Comparison of ENCODE assay signal across 8 cellular contexts in the genomic region with DNA sequence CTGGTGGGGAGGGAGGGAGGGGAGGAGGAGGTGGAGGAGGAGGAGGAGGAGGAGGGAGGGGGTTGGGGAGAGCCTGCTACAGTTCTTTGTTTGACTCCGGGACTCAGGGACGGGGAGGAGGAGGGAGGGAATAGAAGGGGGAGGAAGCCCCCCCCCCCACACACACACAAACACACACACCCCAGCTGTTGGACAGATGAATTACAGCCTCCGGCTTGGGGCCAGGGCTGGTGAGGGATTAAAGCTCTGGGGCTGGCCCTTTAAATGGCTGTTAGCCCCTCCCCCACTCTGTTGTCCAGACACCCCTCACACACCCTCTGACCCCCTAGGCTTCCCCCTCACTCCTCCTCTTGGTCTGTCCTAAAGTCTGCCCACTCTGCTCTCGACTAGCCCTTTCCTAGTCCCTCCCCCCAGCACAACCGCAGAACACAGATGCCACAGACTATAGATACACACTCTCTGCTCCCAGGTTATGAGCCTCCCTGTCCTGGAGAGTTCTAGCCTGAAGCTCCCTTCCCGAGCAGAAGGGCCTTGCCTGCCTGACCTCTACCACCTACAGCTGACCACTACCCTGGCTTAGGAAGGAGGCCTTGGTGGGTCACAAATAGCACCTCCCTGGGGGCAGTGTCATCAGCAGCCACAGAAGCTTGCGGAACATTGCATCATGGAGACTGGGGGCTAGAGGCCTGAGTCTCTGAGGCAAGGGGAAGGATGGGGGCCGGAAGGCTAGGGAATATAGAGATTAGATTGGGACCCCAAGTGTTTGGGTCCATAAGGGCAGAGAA. TPM values are rescaled to one million over a fixed set of nuclear protein-coding genes. Genes with fewer than 3 reads are reported as not detected.
A peak's percentile ranks its signal among the peaks of the same experiment; 100 is the strongest.
DNase-seq lines count a peak whose midpoint lies in the region; ATAC-seq and TF ChIP-seq lines count a peak whose summit lies in the region.

No MANE protein-coding gene starts in this region.

- H3K4me3 ChIP-seq in gastroesophageal sphincter, result peak overlapping the region in 1 of 2 donors; percentile 86
- H3K4me3 ChIP-seq in trophoblast cell (ENCODE audit: low read depth, low read length), result peak overlapping the region; percentile 38

- no peaks in the 10 kb centered on the region for H3K27me3 Mint-ChIP-seq in activated CD4-positive, alpha-beta memory T cell treated with anti-CD3 and anti-CD28 coated beads for 36 hours

- H3K23ac ChIP-seq in trophoblast cell (ENCODE audit: low read length), result no peak overlapping the region

- no peak overlapping the region for H2AFZ ChIP-seq in trophoblast cell (ENCODE audit: insufficient read depth, low read length, poor library complexity)

- 43 to 50% methylated on average over 1 of the region's 8 CpGs for WGBS in gastroesophageal sphincter (ENCODE audit: low coverage in 1 of 2), 2 donors
- WGBS in trophoblast cell (ENCODE audit: extremely low coverage, insufficient coverage, insufficient read length), result no CpG with 5 or more reads among the region's 8 CpGs

- H3K18ac ChIP-seq in trophoblast cell (ENCODE audit: low read length), result peak overlapping the region; percentile 68

- CTCF ChIA-PET in activated CD4-positive, alpha-beta memory T cell treated with anti-CD3 and anti-CD28 coated beads for 36 hours (lab: Charles Lee), result interaction anchor here (0.6 to 7.2 kb wide), 3 partner anchors 13 to 151 kb away, joined by 3 to 57 read pairs (median 4); no protein-coding TSS in a partner anchor

- H3K27ac ChIP-seq in gastroesophageal sphincter (peak overlapping the region in 3 of 4 donors; percentile 90 to 99 (median 98)), trophoblast cell (ENCODE audit: low read depth, low read length) (peak overlapping the region; percentile 99)

- peak overlapping the region; percentile 3 for H3K9ac ChIP-seq in trophoblast cell (ENCODE audit: low read length)

- H3K36me3 ChIP-seq in gastroesophageal sphincter (peaks cover 0 to 14% of the 10 kb centered on the region in 2 donors), trophoblast cell (ENCODE audit: control insufficient read depth in 1 of 2, insufficient read depth in 2 of 2, low read length in 2 of 2) (peaks cover 3 to 9% of the 10 kb centered on the region in 2 experiments)

- TF ChIP-seq POLR2A in gastroesophageal sphincter (IDR thresholded peaks at IDR 0.05), result no peak

- peak overlapping the region; percentile 5 for H4K12ac ChIP-seq in trophoblast cell (ENCODE audit: low read depth, low read length)

- H3K14ac ChIP-seq in trophoblast cell (ENCODE audit: low read length), result peak overlapping the region; percentile 46

- H4K91ac ChIP-seq in trophoblast cell (ENCODE audit: low read depth, low read length), result peak overlapping the region; percentile 80

- H3K4ac ChIP-seq in trophoblast cell (ENCODE audit: low read depth, low read length), result peak overlapping the region; percentile 28

- H3K4me1 ChIP-seq in gastroesophageal sphincter, result peaks cover 6 to 77% (median 44%) of the 10 kb centered on the region in 3 donors
- peaks cover 32 to 37% of the 10 kb centered on the region in 2 experiments for H3K4me1 ChIP-seq in trophoblast cell (ENCODE audit: control insufficient read depth in 1 of 2, insufficient read depth in 2 of 2, low read length in 2 of 2)

- peak overlapping the region; percentile 54 for H2BK120ac ChIP-seq in trophoblast cell (ENCODE audit: insufficient read depth, low read length, poor library complexity)

- peak overlapping the region; percentile 49 for H3K4me2 ChIP-seq in trophoblast cell (ENCODE audit: low read length)

- H4K8ac ChIP-seq in trophoblast cell (ENCODE audit: low read depth, low read length), result peak overlapping the region; percentile 14

- TF ChIP-seq EP300 in gastroesophageal sphincter (IDR thresholded peaks at IDR 0.05), result no peak

- ATAC-seq in gastroesophageal sphincter, result no peak
- ATAC-seq in GM19455 (IDR thresholded peaks at IDR 0.05; ENCODE audit: unreplicated experiment), result no peak
- no peak for ATAC-seq in omental fat pad (ENCODE audit: low FRiP score)

- peak overlapping the region; percentile 70 for H2BK12ac ChIP-seq in trophoblast cell (ENCODE audit: low read length)

- peak overlapping the region; percentile 3 for H2AK5ac ChIP-seq in trophoblast cell (ENCODE audit: low read length)

- peak overlapping the region; percentile 54 for H2BK5ac ChIP-seq in trophoblast cell (ENCODE audit: low read depth, low read length, poor library complexity)

- H3K36me3 Mint-ChIP-seq in activated CD4-positive, alpha-beta memory T cell treated with anti-CD3 and anti-CD28 coated beads for 36 hours, result no peaks in the 10 kb centered on the region

- H3K9me3 Mint-ChIP-seq in activated CD4-positive, alpha-beta memory T cell treated with anti-CD3 and anti-CD28 coated beads for 36 hours, result no peaks in the 10 kb centered on the region

- TF ChIP-seq CTCF in gastroesophageal sphincter (IDR thresholded peaks at IDR 0.05), result no peak
- TF ChIP-seq CTCF in omental fat pad (IDR thresholded peaks at IDR 0.05), result no peak

- peak overlapping the region; percentile 28 for H3K4me3 Mint-ChIP-seq in activated CD4-positive, alpha-beta memory T cell treated with anti-CD3 and anti-CD28 coated beads for 36 hours

- POLR2A ChIA-PET in activated CD4-positive, alpha-beta memory T cell treated with anti-CD3 and anti-CD28 coated beads for 36 hours (lab: Charles Lee), result interaction anchor here (1.3 kb wide), 1 partner anchor 19 kb away, joined by 4 read pairs; a partner anchor contains a TSS

- H3K79me2 ChIP-seq in trophoblast cell (ENCODE audit: control insufficient read depth, insufficient read depth, low read length, poor library complexity), result peaks cover 24% of the 10 kb centered on the region

- intact Hi-C loops in activated CD4-positive, alpha-beta memory T cell treated with anti-CD3 and anti-CD28 coated beads for 36 hours (cut with micrococcal nuclease), result loop anchor here (5.0 to 10.0 kb wide), 2 partner anchors 256 to 346 kb away; a partner anchor contains a TSS

- H3K27ac Mint-ChIP-seq in activated CD4-positive, alpha-beta memory T cell treated with anti-CD3 and anti-CD28 coated beads for 36 hours, result peak overlapping the region; percentile 85

- H3K9me3 ChIP-seq in gastroesophageal sphincter, result no peaks in the 10 kb centered on the region
- peaks cover 2% of the 10 kb centered on the region for H3K9me3 ChIP-seq in trophoblast cell (ENCODE audit: insufficient read depth, low read depth, low read length)

- DNase-seq in SIG-M5 treated with dmso at 0.1 percent for 504 hours (lab: John Stamatoyannopoulos, UW; ENCODE audit: unreplicated experiment), result peak; percentile 76
- DNase-seq in SIG-M5 (lab: John Stamatoyannopoulos, UW), result no peak
- peak; percentile 6 for DNase-seq in NCI-H1417 treated with DMSO at 0.1 percent for 48 hours (lab: John Stamatoyannopoulos, UW)
- peak; percentile 40 for DNase-seq in activated CD4-positive, alpha-beta memory T cell treated with anti-CD3 and anti-CD28 coated beads for 36 hours
- DNase-seq in trophoblast cell, result peak in 1 of 2 donors; percentile 43
- DNase-seq in omental fat pad (ENCODE audit: low spot score), result no peak

- peaks cover 53% of the 10 kb centered on the region for H3K4me1 Mint-ChIP-seq in activated CD4-positive, alpha-beta memory T cell treated with anti-CD3 and anti-CD28 coated beads for 36 hours (ENCODE audit: low read depth)

- peaks cover 41% of the 10 kb centered on the region for H3K79me1 ChIP-seq in trophoblast cell (ENCODE audit: low read length)

- no peaks in the 10 kb centered on the region for H3K27me3 ChIP-seq in gastroesophageal sphincter
- no peaks in the 10 kb centered on the region for H3K27me3 ChIP-seq in trophoblast cell (ENCODE audit: insufficient read depth, low read length)

RNA-seq across cellular contexts. Expression of a gene that starts 4.5 kb away (rescaled TPM):
- total RNA-seq in activated CD4-positive, alpha-beta memory T cell treated with anti-CD3 and anti-CD28 coated beads for 36 hours, result 10 to 100 TPM; 44.1 to 49.6 TPM
- total RNA-seq in gastroesophageal sphincter (10 to 100 TPM in 3 of 4 donors, 1 to 10 TPM in 1; 5.7 to 16.2 (median 15.6) TPM), omental fat pad (10 to 100 TPM in 3 of 4 donors, 1 to 10 TPM in 1; 4.8 to 52.8 (median 34.6) TPM)
- 34.8 and 36.0 TPM in 2 replicates for polyA plus RNA-seq in trophoblast cell (2013)

RNA-seq across cellular contexts. Expression of a gene that starts 16.4 kb away (rescaled TPM):
- total RNA-seq in activated CD4-positive, alpha-beta memory T cell treated with anti-CD3 and anti-CD28 coated beads for 36 hours, result 1 to 10 TPM; 2.2 to 2.4 TPM
- total RNA-seq in gastroesophageal sphincter, result 10 to 100 TPM in 3 of 4 donors, 1 to 10 TPM in 1; 6.5 to 41.6 (median 29.6) TPM
- polyA plus RNA-seq in trophoblast cell (2013), result 23.8 and 25.6 TPM in 2 replicates
- 10 to 100 TPM; 20.2 to 99.9 (median 24.6) TPM for total RNA-seq in omental fat pad

RNA-seq across cellular contexts. Expression of a gene that starts 18.9 kb away (rescaled TPM):
- total RNA-seq in activated CD4-positive, alpha-beta memory T cell treated with anti-CD3 and anti-CD28 coated beads for 36 hours, result 10 to 100 TPM; 68.2 to 74.7 TPM
- total RNA-seq in gastroesophageal sphincter, result 10 to 100 TPM; 60.5 to 84.7 (median 69.8) TPM
- 73.2 and 77.1 TPM in 2 replicates for polyA plus RNA-seq in trophoblast cell (2013)
- 100 to 1,000 TPM in 1 of 4 donors, 10 to 100 TPM in 3; 61.2 to 209 (median 68.2) TPM for total RNA-seq in omental fat pad

RNA-seq across cellular contexts. Expression of a gene that starts 19.3 kb away (rescaled TPM):
- 1 to 10 TPM; 6.0 to 6.9 TPM for total RNA-seq in activated CD4-positive, alpha-beta memory T cell treated with anti-CD3 and anti-CD28 coated beads for 36 hours
- 10 to 100 TPM; 12.0 to 18.7 (median 13.7) TPM for total RNA-seq in gastroesophageal sphincter
- polyA plus RNA-seq in trophoblast cell (2013), result 5.2 and 5.7 TPM in 2 replicates
- total RNA-seq in omental fat pad, result 10 to 100 TPM in 1 of 4 donors, 1 to 10 TPM in 3; 9.0 to 33.5 (median 9.3) TPM

RNA-seq across cellular contexts. Expression of a gene that starts 50.1 kb away (rescaled TPM):
- total RNA-seq in activated CD4-positive, alpha-beta memory T cell treated with anti-CD3 and anti-CD28 coated beads for 36 hours, result 100 to 1,000 TPM; 120 to 133 TPM
- total RNA-seq in gastroesophageal sphincter (100 to 1,000 TPM in 3 of 4 donors, 10 to 100 TPM in 1; 56.7 to 134 (median 120) TPM), omental fat pad (10 to 100 TPM; 47.0 to 77.6 (median 57.3) TPM)
- 38.1 and 38.8 TPM in 2 replicates for polyA plus RNA-seq in trophoblast cell (2013)

Comparison
In these comparisons a context has a peak if more than half of its experiments do, and no peak if none do; other contexts are left out.
1. DNase-seq: peak in SIG-M5 treated with dmso at 0.1 percent for 504 hours (single experiment), NCI-H1417 treated with DMSO at 0.1 percent for 48 hours (single experiment) and activated CD4-positive, alpha-beta memory T cell treated with anti-CD3 and anti-CD28 coated beads for 36 hours (single experiment); none in SIG-M5 (single experiment) and omental fat pad (single experiment).